8 cellular contexts compared by ENCODE assay signal in the genomic region with DNA sequence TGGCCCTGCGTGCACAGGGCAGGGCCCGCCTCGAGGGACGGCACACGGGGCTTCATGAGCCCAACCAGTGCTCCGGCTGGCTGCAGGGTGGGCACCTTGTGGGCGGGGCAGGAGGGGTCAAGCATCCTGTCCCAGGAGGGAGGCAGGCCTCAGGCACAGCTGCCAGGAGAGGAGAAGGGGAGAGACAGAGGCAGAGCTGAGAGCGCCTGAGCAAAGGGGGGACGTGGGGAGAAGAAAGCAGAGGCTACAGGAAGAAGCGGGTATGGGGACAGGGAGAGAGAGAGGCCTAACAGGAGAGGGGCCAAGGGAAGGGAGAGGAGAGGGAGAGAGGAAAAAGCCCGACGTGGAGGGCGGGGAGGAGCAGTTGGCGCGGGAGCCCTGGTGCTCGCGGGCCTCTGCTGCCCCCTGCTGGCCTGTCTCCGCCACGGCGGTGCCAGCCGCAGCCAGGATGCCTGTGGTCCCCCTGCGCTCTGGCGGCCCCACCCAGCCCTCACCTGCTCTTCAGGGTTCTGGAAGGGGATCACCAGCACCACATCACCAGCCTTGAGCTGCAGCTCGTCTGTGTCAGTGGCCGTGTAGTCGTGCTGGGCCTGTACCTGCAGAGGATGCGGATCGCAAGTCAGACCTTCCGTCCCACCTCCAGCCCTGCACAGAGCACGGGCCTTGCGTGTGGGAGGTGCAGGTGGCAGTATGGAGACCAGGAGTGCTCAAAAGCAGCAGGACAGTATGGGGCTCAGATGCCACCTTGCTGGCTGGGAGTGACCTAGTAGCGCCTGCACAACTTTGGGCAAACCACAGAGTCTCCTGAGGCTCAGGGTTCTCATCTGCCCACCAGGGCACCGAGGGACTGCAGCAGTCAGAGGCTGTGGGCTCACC. TPM values are rescaled to one million over a fixed set of nuclear protein-coding genes. Genes with fewer than 3 reads are reported as not detected.
DNase-seq lines count a peak whose midpoint lies in the region; ATAC-seq and TF ChIP-seq lines count a peak whose summit lies in the region.

No MANE protein-coding gene starts in this region.

- H3K27me3 Mint-ChIP-seq in Caco-2 (ENCODE audit: insufficient read depth, unreplicated experiment), result no peaks in the 10 kb centered on the region
- no peaks in the 10 kb centered on the region for H3K27me3 Mint-ChIP-seq in activated naive CD8-positive, alpha-beta T cell treated with anti-CD3 and anti-CD28 coated beads for 36 hours

- ATAC-seq in GM21390 (IDR thresholded peaks at IDR 0.05; ENCODE audit: unreplicated experiment), result peak; percentile 80
- ATAC-seq in SK-N-SH treated with all-trans-retinoic acid at 6 μM for 48 hours, result peak; percentile 86
- peak; percentile 72 for ATAC-seq in Right ventricle myocardium superior (ENCODE audit: poor library complexity)

- H3K27ac Mint-ChIP-seq in Caco-2 (ENCODE audit: unreplicated experiment), result no peak overlapping the region
- H3K27ac Mint-ChIP-seq in activated naive CD8-positive, alpha-beta T cell treated with anti-CD3 and anti-CD28 coated beads for 36 hours, result no peak overlapping the region

- intact Hi-C loops in Caco-2 (cut with micrococcal nuclease; ENCODE audit: unreplicated experiment), result loop anchor here (1.0 kb wide), 2 partner anchors 78 to 256 kb away; no protein-coding TSS in a partner anchor
- intact Hi-C loops in Right ventricle myocardium superior (cut with DNase I), result no loop called here

- POLR2A ChIA-PET in Caco-2 (lab: Charles Lee), result no interaction called here

- H3K4me1 ChIP-seq in Caco-2, result peaks cover 9% of the 10 kb centered on the region; the same call in 1 of the 2 replicates

- peak; percentile 87 to 97 for TF ChIP-seq CTCF in Caco-2 (IDR thresholded peaks at IDR 0.05; ENCODE audit: insufficient read depth in 1 of 2, low read depth in 1 of 2, low read length in 1 of 2, severe bottlenecking in 1 of 2, unreplicated experiment in 1 of 2)

- no peaks in the 10 kb centered on the region for H3K27me3 ChIP-seq in Caco-2 (replicated peaks; ENCODE audit: control insufficient read depth, insufficient read depth, low read length)

- DNase-seq in Caco-2 (peak; percentile 46 to 77), Right ventricle myocardium superior (peak; percentile 79), retina (peak; percentile 85), NCI-H446 treated with DMSO at 0.1 percent for 48 hours (lab: John Stamatoyannopoulos, UW) (no peak)
- DNase-seq in Jurkat, Clone E6-1 (ENCODE audit: low read depth, low spot score), result peak; percentile 16
- peak; percentile 74 for DNase-seq in activated naive CD8-positive, alpha-beta T cell treated with anti-CD3 and anti-CD28 coated beads for 36 hours

- H3K36me3 Mint-ChIP-seq in Caco-2 (ENCODE audit: insufficient read depth, unreplicated experiment), result peaks cover 81% of the 10 kb centered on the region
- peaks cover 5% of the 10 kb centered on the region for H3K36me3 Mint-ChIP-seq in activated naive CD8-positive, alpha-beta T cell treated with anti-CD3 and anti-CD28 coated beads for 36 hours

- peaks cover 2% of the 10 kb centered on the region for H3K36me3 ChIP-seq in Caco-2 (ENCODE audit: control insufficient read depth, insufficient read depth, low read length)

- no peaks in the 10 kb centered on the region for H3K9me3 Mint-ChIP-seq in Caco-2 (ENCODE audit: unreplicated experiment)
- H3K9me3 Mint-ChIP-seq in activated naive CD8-positive, alpha-beta T cell treated with anti-CD3 and anti-CD28 coated beads for 36 hours, result no peaks in the 10 kb centered on the region

- no peaks in the 10 kb centered on the region for H3K9me3 ChIP-seq in Caco-2

- no peak overlapping the region for H3K4me3 Mint-ChIP-seq in Caco-2 (ENCODE audit: unreplicated experiment)
- no peak overlapping the region for H3K4me3 Mint-ChIP-seq in activated naive CD8-positive, alpha-beta T cell treated with anti-CD3 and anti-CD28 coated beads for 36 hours

- H3K4me1 Mint-ChIP-seq in Caco-2 (ENCODE audit: low read depth, unreplicated experiment), result peaks cover 14% of the 10 kb centered on the region
- peaks cover 2% of the 10 kb centered on the region for H3K4me1 Mint-ChIP-seq in activated naive CD8-positive, alpha-beta T cell treated with anti-CD3 and anti-CD28 coated beads for 36 hours

- CTCF ChIA-PET in Caco-2 (lab: Charles Lee), result no interaction called here

- H3K4me3 ChIP-seq in Caco-2 (ENCODE audit: low read depth, low read length), result no peak overlapping the region
- no peak overlapping the region for H3K4me3 ChIP-seq in Jurkat, Clone E6-1 (ENCODE audit: low read length)

- no TSS peak for BruUV-seq in Caco-2 (replicated peaks; lab: Mats Ljungman, UMichigan)

TF ChIP-seq in SK-N-SH treated with all-trans-retinoic acid at 6 μM for 48 hours, 23 proteins besides CTCF, POLR2A, EP300 and RAD21:
- TF ChIP-seq ZFP3 (CRISPR knock-in tag; IDR thresholded peaks at IDR 0.05), result no peak
- no peak for TF ChIP-seq ISL1 (CRISPR knock-in tag; IDR thresholded peaks at IDR 0.05)

RNA-seq across cellular contexts. Expression of a gene that starts 56.8 kb away (rescaled TPM):
- total RNA-seq in Caco-2 (2022) (198 and 205 TPM in 2 replicates), Right ventricle myocardium superior (15.7 TPM)
- 40.9 TPM for polyA plus RNA-seq in Jurkat, Clone E6-1 (2012; ENCODE audit: insufficient read depth, insufficient read length)
- total RNA-seq in activated naive CD8-positive, alpha-beta T cell treated with anti-CD3 and anti-CD28 coated beads for 36 hours, result 100 to 1,000 TPM in 1 of 2 experiments, 10 to 100 TPM in 1; 98.8 to 101 TPM
